Comparison of ENCODE assay signal across 26 cellular contexts in genomic region chr4:169219440-169219839, GRCh38. TPM values are rescaled to one million over a fixed set of nuclear protein-coding genes. Genes with fewer than 3 reads are reported as not detected.
DNase-seq lines count a peak whose midpoint lies in the region; ATAC-seq lines count a peak whose summit lies in the region.
"Had no signal": no experiment of that assay in that cellular context is flagged by ENCODE, and none has a peak within 500 bp of the region (broad histone marks: within the 10 kb centered on the region; RNA-seq: fewer than 3 reads in every experiment).

No MANE protein-coding gene starts in this region.

- DNase-seq in DMS53 (lab: John Stamatoyannopoulos, UW) (peak; percentile 3), DMS53 treated with DMSO at 0.1 percent for 48 hours (lab: John Stamatoyannopoulos, UW; ENCODE audit: unreplicated experiment) (no peak), G401 (ENCODE audit: low spot score) (peak; percentile 19), pons (ENCODE audit: low spot score) (peak; percentile 32), amniotic stem cell (lab: John Stamatoyannopoulos, UW) (no peak)
- DNase-seq: activated CD4-positive, alpha-beta T cell treated with anti-CD3 and anti-CD28 coated beads for 48 hours; activated effector memory CD4-positive, alpha-beta T cell treated with anti-CD3 and anti-CD28 coated beads, Interleukin-2, amount 50 U/mL, for 16 hours; Caco-2; colonic mucosa; effector CD4-positive, alpha-beta T cell; hippocampal formation; NCI-H1105; NCI-H187; NCI-H526; SHP77; stimulated activated naive B cell treated with anti-CD40 and anti-IgM and Interleukin-4, amounts not matched to agents 10 μg/mL and 1 μg/mL and 100 μg/mL, for 72 hours; substantia nigra; SW 1271; T-helper 9 cell; upper lobe of left lung had no signal

- peaks cover 20% of the 10 kb centered on the region for H3K4me1 ChIP-seq in endocrine pancreas (ENCODE audit: control insufficient read depth, insufficient read depth, low read length)

- H3K9me3 ChIP-seq in endocrine pancreas (ENCODE audit: control insufficient read depth, low read length), result no peaks in the 10 kb centered on the region
- H3K9me3 ChIP-seq: Caco-2, colonic mucosa, upper lobe of left lung had no signal

- no peaks in the 10 kb centered on the region for H3K27me3 ChIP-seq in endocrine pancreas (ENCODE audit: control insufficient read depth, insufficient read depth, low read length)
- H3K27me3 ChIP-seq: cardiac muscle cell, colonic mucosa, upper lobe of left lung had no signal

- ATAC-seq in GM19455 (IDR thresholded peaks at IDR 0.05; ENCODE audit: unreplicated experiment), result no peak
- ATAC-seq in HG03439 (IDR thresholded peaks at IDR 0.05; ENCODE audit: unreplicated experiment), result no peak
- ATAC-seq: GM23338; Panc1; stimulated activated naive B cell treated with anti-CD40 and anti-IgM and Interleukin-4, amounts not matched to agents 10 μg/mL and 1 μg/mL and 100 μg/mL, for 72 hours had no signal

- in situ Hi-C loops in G401 (cut with HindIII; ENCODE audit: low sequenced_read_pairs), result no loop called here

- H3K4me3 ChIP-seq in endocrine pancreas (ENCODE audit: control insufficient read depth, insufficient read depth, low read length), result peak overlapping the region; percentile 4
- H3K4me3 ChIP-seq: cardiac muscle cell, colonic mucosa, GM23338 had no signal

- H3K36me3 ChIP-seq in endocrine pancreas (ENCODE audit: control insufficient read depth, insufficient read depth, low read length), result no peaks in the 10 kb centered on the region
- H3K36me3 ChIP-seq: cardiac muscle cell, colonic mucosa, upper lobe of left lung had no signal

- H3K9ac ChIP-seq in endocrine pancreas (ENCODE audit: control insufficient read depth, insufficient read depth, low read length), result no peak overlapping the region

RNA-seq across cellular contexts. Expression of gene SH3RF1, which starts 51.3 kb away (rescaled TPM):
- total RNA-seq in G401 (2014; rRNA removed; shearing (Covaris generic)), result not detected in 2 replicates

Comparison
In these comparisons a context has a peak if more than half of its experiments do, and no peak if none do; other contexts are left out.
1. DNase-seq: peak in DMS53 (single experiment), G401 (single experiment) and pons (single experiment); none in DMS53 treated with DMSO at 0.1 percent for 48 hours (single experiment) and amniotic stem cell (single experiment).